In genomic region chr16:3266873-3267537, GRCh38 we compare ENCODE assay signal across 9 cellular contexts. TPM values are rescaled to one million over a fixed set of nuclear protein-coding genes. Genes with fewer than 3 reads are reported as not detected.
DNase-seq lines count a peak whose midpoint lies in the region; ATAC-seq and TF ChIP-seq lines count a peak whose summit lies in the region.
"Had no signal": no experiment of that assay in that cellular context is flagged by ENCODE, and none has a peak within 500 bp of the region (broad histone marks: within the 10 kb centered on the region; RNA-seq: fewer than 3 reads in every experiment).

No MANE protein-coding gene starts in this region.

- in situ Hi-C loops in KBM-7 (cut with MboI; ENCODE audit: low pct_unique_long_range_greater_than_20kb, low sequenced_read_pairs): no loop called here

- H3K27ac ChIP-seq in vagina: no peak overlapping the region
- H3K27ac ChIP-seq: SJSA1 had no signal

- peaks cover 18% of the 10 kb centered on the region for H3K4me1 ChIP-seq in vagina

- no peak overlapping the region for H3K4me3 Mint-ChIP-seq in T-helper 2 cell treated with Interferon-gamma antibody and Interleukin-4, amounts not matched to agents 5 μg/mL and 100 μg/mL, for 36 hours

- intact Hi-C loops in vagina (cut with DNase I): no loop called here

- no peak overlapping the region for H3K4me3 ChIP-seq in vagina
- H3K4me3 ChIP-seq: SJSA1 had no signal

- H3K27ac Mint-ChIP-seq in T-helper 2 cell treated with Interferon-gamma antibody and Interleukin-4, amounts not matched to agents 5 μg/mL and 100 μg/mL, for 36 hours: no peak overlapping the region

- peaks cover 16% of the 10 kb centered on the region for H3K4me1 Mint-ChIP-seq in T-helper 2 cell treated with Interferon-gamma antibody and Interleukin-4, amounts not matched to agents 5 μg/mL and 100 μg/mL, for 36 hours (ENCODE audit: low read depth)

- no peaks in the 10 kb centered on the region for H3K9me3 ChIP-seq in vagina

- peaks cover 0 to 9% of the 10 kb centered on the region in 2 donors for H3K36me3 ChIP-seq in vagina
- H3K36me3 ChIP-seq: SJSA1 had no signal

- TF ChIP-seq POLR2A in vagina (IDR thresholded peaks at IDR 0.05): no peak

- no peaks in the 10 kb centered on the region for H3K27me3 Mint-ChIP-seq in T-helper 2 cell treated with Interferon-gamma antibody and Interleukin-4, amounts not matched to agents 5 μg/mL and 100 μg/mL, for 36 hours (ENCODE audit: low read depth)

- H3K36me3 Mint-ChIP-seq in T-helper 2 cell treated with Interferon-gamma antibody and Interleukin-4, amounts not matched to agents 5 μg/mL and 100 μg/mL, for 36 hours (ENCODE audit: low read depth): peaks cover 30% of the 10 kb centered on the region

- H3K27me3 ChIP-seq in vagina: no peaks in the 10 kb centered on the region
- H3K27me3 ChIP-seq: SJSA1 had no signal

- DNase-seq in DMS53 treated with DMSO at 0.1 percent for 48 hours (lab: John Stamatoyannopoulos, UW; ENCODE audit: unreplicated experiment): peak; percentile 43
- peak; percentile 37 for DNase-seq in KBM-7
- peak; percentile 54 for DNase-seq in UCSD-AML1 (lab: John Stamatoyannopoulos, UW; ENCODE audit: unreplicated experiment)
- DNase-seq in iPS-NIHi11 (ENCODE audit: low spot score): peak; percentile 38
- DNase-seq in T-helper 2 cell treated with Interferon-gamma antibody and Interleukin-4, amounts not matched to agents 5 μg/mL and 100 μg/mL, for 36 hours (ENCODE audit: low spot score): no peak
- no peak for DNase-seq in vagina (ENCODE audit: extremely low spot score in 2 of 2)

- ATAC-seq in HG03354 (IDR thresholded peaks at IDR 0.05; ENCODE audit: poor library complexity, severe bottlenecking, unreplicated experiment) (no peak), esophagus mucosa (no peak)

- H3K9me3 Mint-ChIP-seq in T-helper 2 cell treated with Interferon-gamma antibody and Interleukin-4, amounts not matched to agents 5 μg/mL and 100 μg/mL, for 36 hours: peaks cover 24% of the 10 kb centered on the region

- no peak for TF ChIP-seq CTCF in vagina (IDR thresholded peaks at IDR 0.05)

RNA-seq across cellular contexts. Expression of gene MEFV, which starts 10.6 kb away (rescaled TPM):
- total RNA-seq in vagina: 1.5 TPM
- total RNA-seq in esophagus mucosa: 0.52 TPM
- total RNA-seq: SJSA1 had no signal

RNA-seq across cellular contexts. Expression of gene ZNF263, which starts 16.3 kb away (rescaled TPM):
- total RNA-seq in vagina (29.7 TPM), esophagus mucosa (9.3 TPM)

RNA-seq across cellular contexts. Expression of gene ZNF200, which starts 32.0 kb away (rescaled TPM):
- 5.2 TPM for total RNA-seq in vagina
- 4.1 TPM for total RNA-seq in esophagus mucosa

RNA-seq across cellular contexts. Expression of gene TIGD7, which starts 38.2 kb away (rescaled TPM):
- total RNA-seq in vagina (2.2 TPM), esophagus mucosa (1.1 TPM)

RNA-seq across cellular contexts. Expression of gene ZNF75A, which starts 38.3 kb away (rescaled TPM):
- total RNA-seq in vagina (24.6 TPM), esophagus mucosa (10.4 TPM)

Comparison
In these comparisons a context has a peak if more than half of its experiments do, and no peak if none do; other contexts are left out.
1. DNase-seq: peak in DMS53 treated with DMSO at 0.1 percent for 48 hours (single experiment), KBM-7 (single experiment), UCSD-AML1 (single experiment) and iPS-NIHi11 (single experiment); none in T-helper 2 cell treated with Interferon-gamma antibody and Interleukin-4, amounts not matched to agents 5 μg/mL and 100 μg/mL, for 36 hours (single experiment) and vagina (0 of 2).